Comparison of ENCODE assay signal across 11 cellular contexts in genomic region chr15:94253742-94254141, GRCh38. TPM values are rescaled to one million over a fixed set of nuclear protein-coding genes. Genes with fewer than 3 reads are reported as not detected.
A peak's percentile ranks its signal among the peaks of the same experiment; 100 is the strongest.
DNase-seq lines count a peak whose midpoint lies in the region; ATAC-seq and TF ChIP-seq lines count a peak whose summit lies in the region.
"Had no signal": no experiment of that assay in that cellular context is flagged by ENCODE, and none has a peak within 500 bp of the region (broad histone marks: within the 10 kb centered on the region; RNA-seq: fewer than 3 reads in every experiment).

No MANE protein-coding gene starts in this region.

- no peaks in the 10 kb centered on the region for H3K27me3 Mint-ChIP-seq in activated naive CD4-positive, alpha-beta T cell treated with anti-CD3 and anti-CD28 coated beads for 36 hours (ENCODE audit: low read depth)

- H3K27me3 ChIP-seq in tibial nerve: no peaks in the 10 kb centered on the region

- H3K4me3 Mint-ChIP-seq in activated naive CD4-positive, alpha-beta T cell treated with anti-CD3 and anti-CD28 coated beads for 36 hours: no peak overlapping the region

- no peak for TF ChIP-seq EP300 in tibial nerve (IDR thresholded peaks at IDR 0.05)

- H3K4me1 Mint-ChIP-seq in activated naive CD4-positive, alpha-beta T cell treated with anti-CD3 and anti-CD28 coated beads for 36 hours (ENCODE audit: low read depth): peaks cover 28% of the 10 kb centered on the region

- H3K27ac ChIP-seq in tibial nerve: no peak overlapping the region

- WGBS in tibial nerve, 2 donors: 79 to 87% methylated on average over 3 of the region's 3 CpGs

- DNase-seq in left colon: no peak
- no peak for DNase-seq in activated CD4-positive, CD25-positive, alpha-beta regulatory T cell (lab: John Stamatoyannopoulos, UW)
- DNase-seq in tibial nerve (ENCODE audit: low spot score in 2 of 2): no peak
- DNase-seq in activated naive CD4-positive, alpha-beta T cell treated with anti-CD3 and anti-CD28 coated beads for 36 hours: no peak
- DNase-seq in NCI-H526 (lab: John Stamatoyannopoulos, UW): no peak
- DNase-seq: DMS79 treated with DMSO at 0.1 percent for 48 hours, NCI-H2081 had no signal

- peaks cover 0 to 6% (median 0%) of the 10 kb centered on the region in 4 donors for H3K4me1 ChIP-seq in tibial nerve

- no peak for TF ChIP-seq POLR2A in tibial nerve (IDR thresholded peaks at IDR 0.05)

- no peaks in the 10 kb centered on the region for H3K36me3 ChIP-seq in tibial nerve

- no peaks in the 10 kb centered on the region for H3K9me3 ChIP-seq in tibial nerve

- intact Hi-C loops in left colon (cut with DNase I, micrococcal nuclease): no loop called here
- intact Hi-C loops in activated naive CD4-positive, alpha-beta T cell treated with anti-CD3 and anti-CD28 coated beads for 36 hours (cut with micrococcal nuclease): no loop called here

- CTCF ChIA-PET in activated naive CD4-positive, alpha-beta T cell treated with anti-CD3 and anti-CD28 coated beads for 36 hours (lab: Charles Lee): interaction anchor here (0.6 kb wide), 1 partner anchor 70 kb away, joined by 4 read pairs; no protein-coding TSS in a partner anchor

- no peak for TF ChIP-seq CTCF in tibial nerve (IDR thresholded peaks at IDR 0.05)

- peaks cover 10% of the 10 kb centered on the region for H3K36me3 Mint-ChIP-seq in activated naive CD4-positive, alpha-beta T cell treated with anti-CD3 and anti-CD28 coated beads for 36 hours (ENCODE audit: low read depth)

- no peak overlapping the region for H3K4me3 ChIP-seq in tibial nerve
- H3K4me3 ChIP-seq: lung had no signal

- H3K27ac Mint-ChIP-seq in activated naive CD4-positive, alpha-beta T cell treated with anti-CD3 and anti-CD28 coated beads for 36 hours: no peak overlapping the region

- ATAC-seq in GM18517 (IDR thresholded peaks at IDR 0.05; ENCODE audit: unreplicated experiment) (peak; percentile 45), GM21447 (IDR thresholded peaks at IDR 0.05; ENCODE audit: unreplicated experiment) (peak; percentile 32), HG03558 (IDR thresholded peaks at IDR 0.05; ENCODE audit: extremely low read depth, unreplicated experiment) (peak; percentile 33), left colon (peak; percentile 41)

- H3K9me3 Mint-ChIP-seq in activated naive CD4-positive, alpha-beta T cell treated with anti-CD3 and anti-CD28 coated beads for 36 hours: peaks cover 4% of the 10 kb centered on the region

RNA-seq across cellular contexts. Expression of gene MCTP2, which starts 22.4 kb away (rescaled TPM):
- 100 to 1,000 TPM in 1 of 2 donors, 10 to 100 TPM in 1; 64.8 to 103 TPM for total RNA-seq in left colon
- total RNA-seq in tibial nerve: 10 to 100 TPM; 12.0 to 18.3 (median 15.2) TPM
- total RNA-seq in activated naive CD4-positive, alpha-beta T cell treated with anti-CD3 and anti-CD28 coated beads for 36 hours: 10 to 100 TPM; 33.7 to 35.1 TPM
